ENCODE assay signal across 8 cellular contexts in the genomic region with DNA sequence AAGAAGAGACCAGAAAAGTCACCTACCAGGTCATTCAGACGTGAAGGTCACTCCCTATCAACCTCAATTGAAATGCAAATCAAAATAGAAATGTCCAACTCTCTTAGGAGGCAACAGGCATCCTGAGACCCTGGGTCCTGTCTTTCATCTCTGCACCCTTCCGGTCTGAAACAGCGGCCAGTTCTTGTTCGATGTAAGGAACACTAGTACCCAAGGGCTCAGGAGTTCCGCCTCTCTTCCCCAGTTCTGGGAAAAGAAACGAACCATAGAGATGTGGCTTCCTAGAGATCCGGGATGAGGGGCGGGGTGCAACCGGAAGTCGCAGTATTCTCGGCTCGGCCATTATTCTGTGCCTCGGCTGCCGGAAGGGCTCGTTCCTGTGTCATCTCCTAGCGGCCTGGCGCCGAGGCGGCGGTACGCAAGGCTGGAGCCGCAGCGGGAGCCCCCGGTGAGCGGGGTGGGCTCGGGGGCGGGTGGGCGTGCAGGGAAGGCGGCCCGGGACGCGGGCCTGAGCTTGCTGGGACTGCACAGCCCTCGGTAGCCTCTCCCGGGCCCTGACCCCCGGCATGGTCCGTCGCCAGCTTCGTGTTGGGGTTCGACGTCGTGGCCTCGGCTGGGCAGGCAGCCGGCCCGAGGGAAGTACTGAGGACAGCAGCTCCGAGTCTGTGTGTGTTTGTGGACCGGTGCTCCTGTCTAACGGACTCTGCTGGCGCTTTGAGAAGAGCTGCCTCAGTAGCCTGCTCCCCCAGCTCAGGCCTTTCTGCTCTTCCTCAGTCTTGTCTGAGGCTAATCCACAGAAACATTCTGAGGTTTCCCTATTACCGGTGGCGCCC. TPM values are rescaled to one million over a fixed set of nuclear protein-coding genes. Genes with fewer than 3 reads are reported as not detected.
DNase-seq lines count a peak whose midpoint lies in the region; ATAC-seq, FAIRE-seq and TF ChIP-seq lines count a peak whose summit lies in the region.

A gene (plus strand): TSS at position 341 of the 833 bp plus-strand sequence. CDS start 4,119 bp downstream, outside the sequence.

- FAIRE-seq in GM19239 (lab: Jason Lieb, UNC): peak; percentile 95

- TF ChIP-seq CTCF in C4-2B (conservative IDR thresholded peaks at IDR 0.05): no peak; the same call in 1 of the 2 replicates

- DNase-seq in GM19239 (ENCODE audit: insufficient read length, low spot score) (peak; percentile 56), NCI-H748 (lab: John Stamatoyannopoulos, UW; ENCODE audit: unreplicated experiment) (peak; percentile 94), lung microvascular endothelial cell (ENCODE audit: low read depth in 2 of 2) (peak; percentile 65 to 83)
- peak; percentile 78 for DNase-seq in activated CD4-positive, alpha-beta memory T cell treated with anti-CD3 and anti-CD28 coated beads for 36 hours
- DNase-seq in effector CD4-positive, alpha-beta T cell: peak; percentile 6
- peak; percentile 38 to 55 (median 46) for DNase-seq in stimulated activated CD4-positive, alpha-beta T cell treated with anti-CD3 and anti-CD28 coated beads, TNF-alpha, amount 100 ng/mL, for 48 hours (ENCODE audit: low read depth in 3 of 3)

- no peaks in the 10 kb centered on the region for H3K27me3 Mint-ChIP-seq in activated CD4-positive, alpha-beta memory T cell treated with anti-CD3 and anti-CD28 coated beads for 36 hours

- peak within 1 kb of the TSS; percentile 80 for H3K4me3 Mint-ChIP-seq in activated CD4-positive, alpha-beta memory T cell treated with anti-CD3 and anti-CD28 coated beads for 36 hours

- CTCF ChIA-PET in activated CD4-positive, alpha-beta memory T cell treated with anti-CD3 and anti-CD28 coated beads for 36 hours (lab: Charles Lee): interaction anchor here (0.6 to 2.4 kb wide), 4 partner anchors 10 to 1405 kb away, joined by 3 to 14 read pairs (median 4); no protein-coding TSS in a partner anchor

- peaks cover 15% of the 10 kb centered on the region for H3K36me3 Mint-ChIP-seq in activated CD4-positive, alpha-beta memory T cell treated with anti-CD3 and anti-CD28 coated beads for 36 hours

- intact Hi-C loops in activated CD4-positive, alpha-beta memory T cell treated with anti-CD3 and anti-CD28 coated beads for 36 hours (cut with micrococcal nuclease): loop anchor here (1.0 to 10.0 kb wide), 4 partner anchors 60 to 290 kb away; a partner anchor contains a TSS

- H3K27ac Mint-ChIP-seq in activated CD4-positive, alpha-beta memory T cell treated with anti-CD3 and anti-CD28 coated beads for 36 hours: peak within 1 kb of the TSS; percentile 47

- POLR2A ChIA-PET in activated CD4-positive, alpha-beta memory T cell treated with anti-CD3 and anti-CD28 coated beads for 36 hours (lab: Charles Lee): interaction anchor here (1.5 kb wide), 1 partner anchor 137 kb away, joined by 8 read pairs; a partner anchor contains a TSS

- peak; percentile 86 for ATAC-seq in HG03442 (IDR thresholded peaks at IDR 0.05; ENCODE audit: unreplicated experiment)

- no peaks in the 10 kb centered on the region for H3K9me3 Mint-ChIP-seq in activated CD4-positive, alpha-beta memory T cell treated with anti-CD3 and anti-CD28 coated beads for 36 hours

- peak within 1 kb of the TSS; percentile 80 for H3K27ac ChIP-seq in C4-2B

- peaks cover 20% of the 10 kb centered on the region for H3K4me1 Mint-ChIP-seq in activated CD4-positive, alpha-beta memory T cell treated with anti-CD3 and anti-CD28 coated beads for 36 hours (ENCODE audit: low read depth)

RNA-seq across cellular contexts. Expression of the gene that starts here (rescaled TPM):
- 1 to 10 TPM; 9.1 to 9.9 TPM for total RNA-seq in activated CD4-positive, alpha-beta memory T cell treated with anti-CD3 and anti-CD28 coated beads for 36 hours
- 6.0 and 6.1 TPM in 2 replicates for total RNA-seq in lung microvascular endothelial cell

Comparison
In these comparisons a context has a peak if more than half of its experiments do, and no peak if none do; other contexts are left out.
1. Peak in every context shown above with its lines: DNase-seq, ATAC-seq and H3K27ac ChIP-seq.
2. DNase-seq: peak in every context shown above with its lines; median percentile 94 in NCI-H748; 78 in activated CD4-positive, alpha-beta memory T cell treated with anti-CD3 and anti-CD28 coated beads for 36 hours; 74 in lung microvascular endothelial cell; 56 in GM19239; 46 in stimulated activated CD4-positive, alpha-beta T cell treated with anti-CD3 and anti-CD28 coated beads, TNF-alpha, amount 100 ng/mL, for 48 hours; 6 in effector CD4-positive, alpha-beta T cell.